ENCODE assay signal across 27 cellular contexts in the genomic region with DNA sequence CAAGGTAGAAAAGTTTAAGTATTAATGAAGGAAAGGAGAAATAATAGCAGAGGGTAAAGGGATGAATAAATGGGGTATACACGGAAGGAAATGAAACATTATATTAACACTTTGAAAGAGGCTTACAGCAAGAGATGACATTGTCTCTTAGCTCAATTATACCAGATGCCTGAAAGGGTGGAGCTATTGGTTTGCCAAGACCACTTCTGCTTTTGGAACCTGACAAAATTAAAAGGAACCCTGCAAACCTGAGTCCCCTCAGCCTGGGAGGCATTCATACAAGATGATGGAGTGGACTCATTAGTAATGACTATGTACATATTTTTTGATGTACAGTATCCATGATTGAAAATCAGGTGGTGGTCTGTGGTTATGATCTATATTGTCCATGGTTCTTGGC.
"Had no signal": no experiment of that assay in that cellular context is flagged by ENCODE, and none has a peak within 500 bp of the region (broad histone marks: within the 10 kb centered on the region; RNA-seq: fewer than 3 reads in every experiment).

No MANE protein-coding gene starts in this region.

- DNase-seq: activated CD4-positive, alpha-beta T cell treated with anti-CD3 and anti-CD28 coated beads, Interleukin-2, amount 10 ng/mL, durations not matched to agents 24 days and 14 days; activated CD8-positive, alpha-beta T cell treated with anti-CD3 and anti-CD28 coated beads for 36 hours; activated gamma-delta T cell treated with Interleukin-2 at 50 U/mL for 16 hours; anterior cingulate cortex; body of pancreas; cortex of kidney; endodermal cell; esophagus squamous epithelium; gastrocnemius medialis; head of caudate nucleus; hypothalamus; left ventricle myocardium inferior; mammary epithelial cell; midbrain; natural killer cell; retina; sigmoid colon; spleen; stimulated activated CD4-positive, alpha-beta T cell treated with anti-CD3 and anti-CD28 coated beads, Interleukin-4, amount 100 ng/mL, for 1 hour; stimulated activated naive CD4-positive, alpha-beta T cell treated with Interleukin-2 at 50 U/mL for 16 hours; T1000 had no signal

- ATAC-seq: activated CD8-positive, alpha-beta T cell treated with anti-CD3 and anti-CD28 coated beads for 36 hours; body of pancreas; gastrocnemius medialis; natural killer cell had no signal

- H3K4me1 ChIP-seq: body of pancreas, esophagus squamous epithelium, left ventricle myocardium inferior, sigmoid colon, spleen had no signal

- H3K27me3 Mint-ChIP-seq: progenitor cell of endocrine pancreas, type B pancreatic cell had no signal

- H3K9me3 Mint-ChIP-seq: activated CD4-positive, alpha-beta T cell treated with anti-CD3 and anti-CD28 coated beads, Interleukin-2, amount 10 ng/mL, durations not matched to agents 24 days and 14 days; activated CD8-positive, alpha-beta T cell treated with anti-CD3 and anti-CD28 coated beads for 36 hours; activated naive CD4-positive, alpha-beta T cell treated with anti-CD3 and anti-CD28 coated beads, Interleukin-2, amount 50 U/mL, for 24 hours; activated T-helper 1 cell treated with anti-CD3 and anti-CD28 coated beads, Interleukin-12 subunit alpha, Interleukin-12 subunit beta, Interleukin-2, Interleukin-4 antibody, amounts not matched to agents 30 ng/mL and 10 ng/mL and 1 ng/mL, durations not matched to agents 14 hours and 24 hours and 36 hours; natural killer cell; type B pancreatic cell had no signal

- H3K36me3 ChIP-seq: cardiac muscle cell, esophagus squamous epithelium, gastrocnemius medialis, left ventricle myocardium inferior, sigmoid colon, spleen, thoracic aorta had no signal

- H3K36me3 Mint-ChIP-seq: activated naive CD4-positive, alpha-beta T cell treated with anti-CD3 and anti-CD28 coated beads, Interleukin-2, amount 50 U/mL, for 24 hours; natural killer cell; type B pancreatic cell had no signal

- H3K27me3 ChIP-seq: body of pancreas, cardiac muscle cell, gastrocnemius medialis, sigmoid colon, spleen had no signal

- H3K9me3 ChIP-seq: body of pancreas, gastrocnemius medialis, sigmoid colon had no signal

- H3K4me3 ChIP-seq: body of pancreas, cardiac muscle cell, esophagus squamous epithelium, gastrocnemius medialis, left ventricle myocardium inferior, sigmoid colon, spleen, thoracic aorta had no signal

- H3K27ac ChIP-seq: body of pancreas, cardiac muscle cell, esophagus squamous epithelium, gastrocnemius medialis, left ventricle myocardium inferior, sigmoid colon, spleen, thoracic aorta had no signal

- H3K4me1 Mint-ChIP-seq: activated CD4-positive, alpha-beta T cell treated with anti-CD3 and anti-CD28 coated beads, Interleukin-2, amount 10 ng/mL, durations not matched to agents 24 days and 14 days; activated naive CD4-positive, alpha-beta T cell treated with anti-CD3 and anti-CD28 coated beads, Interleukin-2, amount 50 U/mL, for 24 hours; endodermal cell; natural killer cell had no signal

- H3K27ac Mint-ChIP-seq: activated CD4-positive, alpha-beta T cell treated with anti-CD3 and anti-CD28 coated beads, Interleukin-2, amount 10 ng/mL, durations not matched to agents 24 days and 14 days; activated CD8-positive, alpha-beta T cell treated with anti-CD3 and anti-CD28 coated beads for 36 hours; activated naive CD4-positive, alpha-beta T cell treated with anti-CD3 and anti-CD28 coated beads, Interleukin-2, amount 50 U/mL, for 24 hours; activated T-helper 1 cell treated with anti-CD3 and anti-CD28 coated beads, Interleukin-12 subunit alpha, Interleukin-12 subunit beta, Interleukin-2, Interleukin-4 antibody, amounts not matched to agents 30 ng/mL and 10 ng/mL and 1 ng/mL, durations not matched to agents 14 hours and 24 hours and 36 hours; endodermal cell; natural killer cell; progenitor cell of endocrine pancreas; type B pancreatic cell had no signal

- H3K4me3 Mint-ChIP-seq: activated CD4-positive, alpha-beta T cell treated with anti-CD3 and anti-CD28 coated beads, Interleukin-2, amount 10 ng/mL, durations not matched to agents 24 days and 14 days; activated CD8-positive, alpha-beta T cell treated with anti-CD3 and anti-CD28 coated beads for 36 hours; activated naive CD4-positive, alpha-beta T cell treated with anti-CD3 and anti-CD28 coated beads, Interleukin-2, amount 50 U/mL, for 24 hours; activated T-helper 1 cell treated with anti-CD3 and anti-CD28 coated beads, Interleukin-12 subunit alpha, Interleukin-12 subunit beta, Interleukin-2, Interleukin-4 antibody, amounts not matched to agents 30 ng/mL and 10 ng/mL and 1 ng/mL, durations not matched to agents 14 hours and 24 hours and 36 hours; endodermal cell; natural killer cell; type B pancreatic cell had no signal
